Comparison of ENCODE assay signal across 22 cellular contexts in the genomic region with DNA sequence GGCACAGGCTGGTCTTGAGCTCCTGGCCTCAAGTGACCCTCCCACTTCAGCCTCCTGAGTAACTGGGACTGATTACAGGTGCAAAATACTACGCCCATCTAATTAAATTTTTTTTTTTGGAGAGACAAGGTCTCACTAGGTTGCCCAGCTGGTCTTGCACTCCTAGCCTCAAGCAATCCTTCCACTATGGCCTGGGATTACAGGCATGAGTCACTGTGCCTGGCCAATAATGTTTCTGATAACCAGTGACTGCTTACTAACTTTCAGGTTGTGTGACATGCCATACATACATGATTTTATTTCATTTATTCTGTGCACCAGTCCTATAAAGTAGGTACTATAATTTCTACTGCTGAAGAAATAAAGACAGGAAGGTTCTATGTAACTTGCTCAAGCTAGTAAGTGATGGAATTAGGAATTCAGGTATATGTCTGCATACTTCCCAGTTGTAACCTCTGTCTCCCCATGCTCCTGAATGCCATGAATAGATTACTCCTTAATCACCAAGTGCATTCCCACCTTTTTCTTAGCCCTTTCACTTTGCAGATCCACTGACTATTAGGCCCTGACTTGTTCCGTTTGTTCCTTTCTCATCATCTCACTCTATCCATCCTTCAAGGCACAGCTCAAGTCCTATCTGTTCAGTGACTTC. TPM values are rescaled to one million over a fixed set of nuclear protein-coding genes. Genes with fewer than 3 reads are reported as not detected.
A peak's percentile ranks its signal among the peaks of the same experiment; 100 is the strongest.
DNase-seq lines count a peak whose midpoint lies in the region; FAIRE-seq and TF ChIP-seq lines count a peak whose summit lies in the region.
"Had no signal": no experiment of that assay in that cellular context is flagged by ENCODE, and none has a peak within 500 bp of the region (broad histone marks: within the 10 kb centered on the region; RNA-seq: fewer than 3 reads in every experiment).

No MANE protein-coding gene starts in this region.

- DNase-seq in BE2C (peak; percentile 10), HT-29 (ENCODE audit: low spot score) (peak; percentile 19), astrocyte (ENCODE audit: low read depth) (no peak), iPS-NIHi7 (ENCODE audit: extremely low spot score) (peak; percentile 23), DMS53 (lab: John Stamatoyannopoulos, UW) (no peak), putamen (ENCODE audit: low spot score) (no peak), Karpas-422 (no peak), suprapubic skin (ENCODE audit: low spot score in 2 of 2) (no peak)
- DNase-seq: activated CD4-positive, alpha-beta T cell treated with anti-CD3 and anti-CD28 coated beads for 4 hours; activated CD8-positive, alpha-beta memory T cell treated with anti-CD3 and anti-CD28 coated beads, Interleukin-2, amount 50 U/mL, for 48 hours; amygdala; cerebellar nuclear complex; effector memory CD4-positive, alpha-beta T cell; NCI-H1417; NCI-H82; occipital lobe; right cardiac atrium; stimulated activated CD4-positive, alpha-beta T cell treated with anti-CD3 and anti-CD28 coated beads, Interleukin-15, amount 100 ng/mL, for 24 hours; transverse colon had no signal

- no peak overlapping the region for H3K9ac ChIP-seq in astrocyte (ENCODE audit: low read length)
- H3K9ac ChIP-seq in Karpas-422 (ENCODE audit: low read length), result no peak overlapping the region

- peaks cover 3% of the 10 kb centered on the region; the same call in 1 of the 2 replicates for H3K36me3 ChIP-seq in BE2C
- H3K36me3 ChIP-seq in astrocyte (ENCODE audit: insufficient read depth, low read length), result peaks cover 8% of the 10 kb centered on the region
- H3K36me3 ChIP-seq in Karpas-422 (ENCODE audit: insufficient read depth, low read length), result 0 out of 2 replicates have a peak, but pooled peaks cover 5% of the 10 kb centered on the region
- H3K36me3 ChIP-seq in suprapubic skin, result no peaks in the 10 kb centered on the region
- H3K36me3 ChIP-seq: transverse colon had no signal

- no peak for TF ChIP-seq CTCF in BE2C (IDR thresholded peaks at IDR 0.05; ENCODE audit: low read depth, low read length)
- no peak for TF ChIP-seq CTCF in astrocyte (IDR thresholded peaks at IDR 0.05; ENCODE audit: insufficient read depth, low read depth, low read length)
- TF ChIP-seq CTCF in suprapubic skin (IDR thresholded peaks at IDR 0.05), result no peak

- H3K4me1 ChIP-seq in BE2C (no peaks in the 10 kb centered on the region; the same call in 1 of the 2 replicates), astrocyte (ENCODE audit: insufficient read depth, low read length) (peaks cover 7% of the 10 kb centered on the region), Karpas-422 (ENCODE audit: low read length) (0 out of 2 replicates have a peak, but pooled peaks cover 3% of the 10 kb centered on the region), suprapubic skin (no peaks in the 10 kb centered on the region)

- no peaks in the 10 kb centered on the region for H3K9me2 ChIP-seq in Karpas-422 (replicated peaks; ENCODE audit: insufficient read depth, low read length)

- H3K9me3 ChIP-seq in BE2C (no peaks in the 10 kb centered on the region), astrocyte (ENCODE audit: insufficient read depth, low read depth, low read length) (no peaks in the 10 kb centered on the region), Karpas-422 (ENCODE audit: low read length) (no peaks in the 10 kb centered on the region), suprapubic skin (no peaks in the 10 kb centered on the region)
- H3K9me3 ChIP-seq: A549, transverse colon had no signal

- H3K27me3 ChIP-seq in BE2C (no peaks in the 10 kb centered on the region), astrocyte (ENCODE audit: insufficient read depth, low read length) (no peaks in the 10 kb centered on the region), Karpas-422 (ENCODE audit: low read length) (no peaks in the 10 kb centered on the region), suprapubic skin (no peaks in the 10 kb centered on the region)
- H3K27me3 ChIP-seq: transverse colon had no signal

- H3K27ac Mint-ChIP-seq in astrocyte (ENCODE audit: unreplicated experiment), result peak overlapping the region; percentile 69
- H3K27ac Mint-ChIP-seq: stimulated activated memory B cell treated with anti-CD40 and anti-IgM and Interleukin-4, amounts not matched to agents 10 μg/mL and 1 μg/mL and 100 μg/mL, for 72 hours had no signal

- H3K9me3 Mint-ChIP-seq in astrocyte (ENCODE audit: unreplicated experiment), result no peaks in the 10 kb centered on the region
- H3K9me3 Mint-ChIP-seq: stimulated activated memory B cell treated with anti-CD40 and anti-IgM and Interleukin-4, amounts not matched to agents 10 μg/mL and 1 μg/mL and 100 μg/mL, for 72 hours had no signal

- no peak for FAIRE-seq in astrocyte (lab: Jason Lieb, UNC)

- H4K20me1 ChIP-seq in astrocyte (ENCODE audit: insufficient read depth, low read length) (peaks cover 15% of the 10 kb centered on the region), Karpas-422 (ENCODE audit: insufficient read depth, low read depth, low read length) (no peaks in the 10 kb centered on the region)

- no peak overlapping the region for H2AFZ ChIP-seq in astrocyte (ENCODE audit: low read depth, low read length)
- H2AFZ ChIP-seq in Karpas-422 (ENCODE audit: low read length), result no peak overlapping the region

- TF ChIP-seq POLR2A in suprapubic skin (IDR thresholded peaks at IDR 0.05), result no peak

- peaks cover 22% of the 10 kb centered on the region for H3K4me1 Mint-ChIP-seq in astrocyte (ENCODE audit: low read depth, unreplicated experiment)
- H3K4me1 Mint-ChIP-seq: stimulated activated memory B cell treated with anti-CD40 and anti-IgM and Interleukin-4, amounts not matched to agents 10 μg/mL and 1 μg/mL and 100 μg/mL, for 72 hours had no signal

- no peaks in the 10 kb centered on the region for H3K27me3 Mint-ChIP-seq in astrocyte (ENCODE audit: low read depth, unreplicated experiment)
- H3K27me3 Mint-ChIP-seq: stimulated activated memory B cell treated with anti-CD40 and anti-IgM and Interleukin-4, amounts not matched to agents 10 μg/mL and 1 μg/mL and 100 μg/mL, for 72 hours had no signal

- H3K27ac ChIP-seq in astrocyte (ENCODE audit: low read depth, low read length), result no peak overlapping the region
- H3K27ac ChIP-seq in Karpas-422 (ENCODE audit: low read length), result no peak overlapping the region
- no peak overlapping the region for H3K27ac ChIP-seq in suprapubic skin
- H3K27ac ChIP-seq: A549, C4-2B, transverse colon had no signal

- WGBS in suprapubic skin, result 92% methylated on average over 2 of the region's 2 CpGs

- H3K4me2 ChIP-seq in astrocyte (ENCODE audit: low read length) (no peak overlapping the region), Karpas-422 (ENCODE audit: low read depth, low read length, poor library complexity, severe bottlenecking) (no peak overlapping the region)
- H3K4me2 ChIP-seq: A549 had no signal

- H3K36me3 Mint-ChIP-seq in astrocyte (ENCODE audit: low read depth, unreplicated experiment), result peaks cover 8% of the 10 kb centered on the region

- TF ChIP-seq EP300 in suprapubic skin (IDR thresholded peaks at IDR 0.05), result no peak

- H3K79me2 ChIP-seq in astrocyte (ENCODE audit: insufficient read depth, low read length), result peaks cover 23% of the 10 kb centered on the region
- peaks cover 73% of the 10 kb centered on the region for H3K79me2 ChIP-seq in Karpas-422 (ENCODE audit: low read length)

- no peak overlapping the region for H3K4me3 ChIP-seq in BE2C (ENCODE audit: low read depth, low read length)
- H3K4me3 ChIP-seq in astrocyte (ENCODE audit: insufficient read depth, low read depth, low read length), result no peak overlapping the region
- no peak overlapping the region for H3K4me3 ChIP-seq in Karpas-422 (ENCODE audit: low read length)
- H3K4me3 ChIP-seq in suprapubic skin, result no peak overlapping the region
- H3K4me3 ChIP-seq: A549, transverse colon had no signal

- no peak overlapping the region for H3K4me3 Mint-ChIP-seq in astrocyte (ENCODE audit: unreplicated experiment)
- H3K4me3 Mint-ChIP-seq: stimulated activated memory B cell treated with anti-CD40 and anti-IgM and Interleukin-4, amounts not matched to agents 10 μg/mL and 1 μg/mL and 100 μg/mL, for 72 hours had no signal

RNA-seq across cellular contexts. Expression of a gene that starts 28.1 kb away (rescaled TPM):
- 15.3 TPM for polyA plus RNA-seq in BE2C (2012; ENCODE audit: insufficient read depth, insufficient read length, low read depth)
- total RNA-seq in HT-29 (2014; rRNA removed; shearing (Covaris generic)), result 23.0 and 24.5 TPM in 2 replicates
- 29.3 and 31.8 TPM in 2 replicates for total RNA-seq in astrocyte
- 16.2 and 41.3 TPM in 2 replicates for total RNA-seq in Karpas-422 (2014; rRNA removed; shearing (Covaris generic); ENCODE audit: low replicate concordance)
- 10 to 100 TPM; 28.3 to 31.7 (median 29.7) TPM for total RNA-seq in suprapubic skin

Comparison
In these comparisons a context has a peak if more than half of its experiments do, and no peak if none do; other contexts are left out.
1. DNase-seq: peak in BE2C (single experiment), HT-29 (single experiment) and iPS-NIHi7 (single experiment); none in astrocyte (single experiment), DMS53 (single experiment), putamen (single experiment), Karpas-422 (single experiment) and suprapubic skin (0 of 2).